In the genomic region with DNA sequence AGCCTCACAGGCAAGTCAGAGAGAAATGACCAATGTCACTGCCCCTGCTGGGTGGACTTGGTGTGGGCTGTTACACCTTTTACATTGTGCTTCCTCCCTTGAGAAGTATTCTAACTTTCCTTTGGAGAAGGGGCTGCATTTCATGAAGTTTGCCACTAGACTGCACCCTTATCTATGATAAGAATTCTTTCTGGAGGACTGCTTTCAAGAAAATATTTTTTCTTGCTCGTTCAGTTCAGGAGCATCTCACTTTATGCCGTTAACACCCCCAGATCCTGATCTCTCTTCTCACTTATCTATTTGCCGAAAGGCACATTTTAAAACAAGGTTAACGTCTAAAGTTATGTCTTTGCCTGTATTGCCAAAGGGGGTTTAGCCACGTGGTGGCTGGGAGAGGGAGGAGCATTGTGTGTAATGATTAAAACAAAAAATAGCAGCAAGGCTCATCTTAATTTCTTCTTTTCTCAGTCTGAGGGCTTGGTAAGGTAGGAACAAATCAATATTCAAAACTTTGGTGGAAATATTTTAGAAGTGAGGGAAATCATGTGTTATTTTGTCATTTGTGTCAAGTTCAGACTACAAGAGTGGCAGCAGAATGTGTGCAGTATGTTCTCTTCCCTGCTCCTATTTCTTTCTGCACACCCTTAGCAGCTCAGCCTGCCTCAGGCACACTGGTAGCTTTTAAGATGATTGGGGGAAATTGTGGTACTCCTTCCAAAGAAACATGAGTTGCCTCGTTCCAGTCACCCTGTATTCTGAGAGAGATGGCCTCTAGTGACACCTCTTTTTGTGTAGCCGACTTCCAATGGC, we compare ENCODE assay signal across 8 cellular contexts. TPM values are rescaled to one million over a fixed set of nuclear protein-coding genes. Genes with fewer than 3 reads are reported as not detected.
DNase-seq lines count a peak whose midpoint lies in the region; ATAC-seq and TF ChIP-seq lines count a peak whose summit lies in the region.

No MANE protein-coding gene starts in this region.

- H3K36me3 ChIP-seq in testis (ENCODE audit: low read depth, missing control alignments): no peaks in the 10 kb centered on the region

- TF ChIP-seq CTCF in AG04449 (IDR thresholded peaks at IDR 0.05; ENCODE audit: insufficient read depth, low read length, missing control alignments): peak; percentile 46
- peak; percentile 68 for TF ChIP-seq CTCF in foreskin fibroblast (IDR thresholded peaks at IDR 0.05; ENCODE audit: low read depth, low read length)
- peak; percentile 58 to 67 (median 67) for TF ChIP-seq CTCF in testis (IDR thresholded peaks at IDR 0.05)

- POLR2A ChIA-PET in AG04449 (lab: Yijun Ruan, JAX): no interaction called here

- no peak for ATAC-seq in esophagus mucosa

- peaks cover 17% of the 10 kb centered on the region for H3K4me1 ChIP-seq in testis

- TF ChIP-seq POLR2A in testis (IDR thresholded peaks at IDR 0.05): no peak

- H3K4me3 ChIP-seq in AG04449 (ENCODE audit: low read depth, low read length) (no peak overlapping the region), foreskin fibroblast (ENCODE audit: low read depth in 1 of 2, low read length in 2 of 2) (no peak overlapping the region), testis (no peak overlapping the region)

- intact Hi-C loops in testis (cut with DNase I; ENCODE audit: low total_unique reads): loop anchor here (10.0 kb wide), 1 partner anchor 1058 kb away; no protein-coding TSS in a partner anchor

- in situ Hi-C loops in SK-MEL-5 (cut with HindIII; ENCODE audit: low pct_unique_long_range_greater_than_20kb, low sequenced_read_pairs): no loop called here

- CTCF ChIA-PET in AG04449 (lab: Yijun Ruan, JAX): interaction anchor here (0.6 to 11.0 kb wide), 26 partner anchors 9 to 1027 kb away, joined by 3 to 122 read pairs (median 4); no protein-coding TSS in a partner anchor

- H3K9me3 ChIP-seq in testis: no peaks in the 10 kb centered on the region

- 39 to 43% methylated on average over 7 of the region's 7 CpGs for WGBS in testis, 2 donors

- DNase-seq in AG04449 (ENCODE audit: low read depth, low spot score) (no peak), HCEC 1CT (peak; percentile 46), SK-MEL-5 (ENCODE audit: low read depth, low spot score) (peak; percentile 61), foreskin fibroblast (peak in 1 of 2 donors; percentile 62), testis (no peak), NCI-H128 (lab: John Stamatoyannopoulos, UW; ENCODE audit: unreplicated experiment) (no peak), D341Med (ENCODE audit: low spot score) (no peak)

- H3K27ac ChIP-seq in testis: no peak overlapping the region

- H3K27me3 ChIP-seq in testis: no peaks in the 10 kb centered on the region

RNA-seq across cellular contexts. Expression of gene IGFBP5, which starts 1.6 kb away (rescaled TPM):
- total RNA-seq in SK-MEL-5 (2014; rRNA removed; shearing (Covaris generic)): 0.03 and 0.48 TPM in 2 replicates
- 0.02 and 0.10 TPM in 2 replicates for polyA plus RNA-seq in SK-MEL-5 (2015; cell fraction: cytosol; rRNA removed)
- polyA plus RNA-seq in SK-MEL-5 (2015; cell fraction: nucleus; rRNA removed): not detected in 2 replicates
- 100 to 1,000 TPM; 169 to 308 TPM for total RNA-seq in testis
- polyA plus RNA-seq in testis (ENCODE audit: insufficient read depth, low read depth, low replicate concordance): 228 TPM
- 34.9 TPM for total RNA-seq in esophagus mucosa

Comparison
In these comparisons a context has a peak if more than half of its experiments do, and no peak if none do; other contexts are left out.
1. DNase-seq: peak in HCEC 1CT (single experiment) and SK-MEL-5 (single experiment); none in AG04449 (single experiment), testis (single experiment), NCI-H128 (single experiment) and D341Med (single experiment).
2. RNA of gene IGFBP5, which starts 1.6 kb away (total RNA-seq): 169 to 308 TPM in testis and 34.9 TPM in esophagus mucosa (single experiment); 0.03 to 0.48 TPM in SK-MEL-5; every median in the first group is over 10 times any median in the second.
3. Peak in every context shown above with its lines, with median percentiles within 50 percentile points of each other: CTCF ChIP-seq.